In genomic region chr1:32180186-32181060, GRCh38 we compare ENCODE assay signal across 8 cellular contexts. TPM values are rescaled to one million over a fixed set of nuclear protein-coding genes. Genes with fewer than 3 reads are reported as not detected.
A peak's percentile ranks its signal among the peaks of the same experiment; 100 is the strongest.
DNase-seq lines count a peak whose midpoint lies in the region; ATAC-seq and TF ChIP-seq lines count a peak whose summit lies in the region.

No MANE protein-coding gene starts in this region.

- H3K27ac Mint-ChIP-seq in CD8-positive, alpha-beta memory T cell: peak overlapping the region; percentile 84 to 98 (median 92)
- peak overlapping the region; percentile 90 to 94 (median 92) for H3K27ac Mint-ChIP-seq in immature natural killer cell

- H3K27ac ChIP-seq in CD8-positive, alpha-beta memory T cell (ENCODE audit: low read depth, low read length): peak overlapping the region; percentile 88
- peak overlapping the region; percentile 77 for H3K27ac ChIP-seq in mammary epithelial cell (ENCODE audit: insufficient read depth, low read depth, low read length)
- H3K27ac ChIP-seq in spleen: peak overlapping the region; percentile 72 to 96 (median 94)

- H3K4me1 ChIP-seq in CD8-positive, alpha-beta memory T cell (ENCODE audit: insufficient read depth, low read length): peaks cover 28% of the 10 kb centered on the region
- H3K4me1 ChIP-seq in HAP-1 (peaks cover 14% of the 10 kb centered on the region), mammary epithelial cell (ENCODE audit: insufficient read depth, low read length) (peaks cover 26% of the 10 kb centered on the region), spleen (peaks cover 23 to 68% (median 58%) of the 10 kb centered on the region in 6 donors)

- peak overlapping the region; percentile 74 for H3K4me3 ChIP-seq in CD8-positive, alpha-beta memory T cell (ENCODE audit: low read length)
- peak overlapping the region; percentile 59 for H3K4me3 ChIP-seq in HAP-1
- H3K4me3 ChIP-seq in mammary epithelial cell (replicated peaks in 1 of 3; ENCODE audit: insufficient read depth in 1 of 3, low read depth in 2 of 3, low read length in 3 of 3): peak overlapping the region; percentile 55 to 72 (median 59)
- peak overlapping the region; percentile 50 to 88 (median 72) for H3K4me3 ChIP-seq in spleen

- H3K36me3 Mint-ChIP-seq in CD8-positive, alpha-beta memory T cell: peaks cover 0 to 41% (median 7%) of the 10 kb centered on the region in 3 donors
- peaks cover 5 to 17% (median 6%) of the 10 kb centered on the region in 3 donors for H3K36me3 Mint-ChIP-seq in immature natural killer cell

- peak in 3 of 5 donors; percentile 13 for DNase-seq in CD8-positive, alpha-beta memory T cell
- DNase-seq in HAP-1 (ENCODE audit: low spot score in 2 of 2): peak; percentile 4 to 64
- DNase-seq in mammary epithelial cell: peak; percentile 31
- DNase-seq in immature natural killer cell: peak; percentile 40 to 42 (median 40)
- DNase-seq in spleen: peak; percentile 88

- in situ Hi-C loops in HAP-1 (cut with MboI; ENCODE audit: low sequenced_read_pairs) (no loop called here), mammary epithelial cell (cut with MboI; ENCODE audit: low sequenced_read_pairs in 2 of 2) (no loop called here)

- CTCF ChIA-PET in CD8-positive, alpha-beta memory T cell (lab: Charles Lee): interaction anchor here (1.1 to 1.7 kb wide), 4 partner anchors 7 to 170 kb away, joined by 3 to 6 read pairs (median 4); partner anchors contain the start of gene KPNA6
- CTCF ChIA-PET in mammary epithelial cell (lab: Charles Lee; ENCODE audit: low non-redundant PET): interaction anchor here (0.7 kb wide), 1 partner anchor 175 kb away, joined by 3 read pairs; no protein-coding TSS in a partner anchor

- H2AFZ ChIP-seq in mammary epithelial cell (ENCODE audit: low read depth, low read length): peak overlapping the region; percentile 80

- dilution Hi-C loops in mammary epithelial cell (cut with HindIII; ENCODE audit: low sequenced_read_pairs): no loop called here

- peak overlapping the region; percentile 86 to 99 (median 91) for H3K4me3 Mint-ChIP-seq in CD8-positive, alpha-beta memory T cell
- H3K4me3 Mint-ChIP-seq in immature natural killer cell: peak overlapping the region; percentile 86 to 94 (median 91)

- peaks cover 47% of the 10 kb centered on the region for H3K79me2 ChIP-seq in mammary epithelial cell (ENCODE audit: insufficient read depth, low read length)

- H4K20me1 ChIP-seq in mammary epithelial cell (ENCODE audit: insufficient read depth, low read length): no peaks in the 10 kb centered on the region

- H3K9ac ChIP-seq in mammary epithelial cell (ENCODE audit: insufficient read depth, low read length): peak overlapping the region; percentile 80

- no peaks in the 10 kb centered on the region for H3K9me3 Mint-ChIP-seq in CD8-positive, alpha-beta memory T cell
- no peaks in the 10 kb centered on the region for H3K9me3 Mint-ChIP-seq in immature natural killer cell

- WGBS in mammary epithelial cell (ENCODE audit: low coverage, missing lambda C conversion rate): 8% methylated on average over 15 of the region's 36 CpGs
- 5 to 11% (median 7%) methylated on average over 28 to 36 of the region's 36 CpGs for WGBS in spleen, 5 donors

- H3K27me3 Mint-ChIP-seq in CD8-positive, alpha-beta memory T cell: no peaks in the 10 kb centered on the region
- H3K27me3 Mint-ChIP-seq in immature natural killer cell (ENCODE audit: low read depth in 3 of 3): peaks cover 9 to 18% (median 11%) of the 10 kb centered on the region in 3 donors

- H3K4me2 ChIP-seq in mammary epithelial cell (ENCODE audit: insufficient read depth, low read depth, low read length): peak overlapping the region; percentile 97

- ATAC-seq in SK-N-SH treated with all-trans-retinoic acid at 6 μM for 48 hours: peak; percentile 65
- no peak for ATAC-seq in GM21360 (IDR thresholded peaks at IDR 0.05; ENCODE audit: unreplicated experiment)
- no peak for ATAC-seq in HG03025 (IDR thresholded peaks at IDR 0.05; ENCODE audit: low FRiP score, unreplicated experiment)

- POLR2A ChIA-PET in CD8-positive, alpha-beta memory T cell (lab: Charles Lee): interaction anchor here (0.7 to 2.7 kb wide), 8 partner anchors 16 to 214 kb away, joined by 3 to 17 read pairs (median 8); partner anchors contain the start of genes BSDC1, CCDC28B, IQCC and KPNA6

- TF ChIP-seq CTCF in mammary epithelial cell (conservative IDR thresholded peaks at IDR 0.05 in 1 of 2, IDR thresholded peaks at IDR 0.05 in 1 of 2; ENCODE audit: extremely low read depth in 1 of 2, insufficient read depth in 1 of 2, low read depth in 1 of 2, low read length in 2 of 2) (no peak), spleen (IDR thresholded peaks at IDR 0.05 in 8 of 11, conservative IDR thresholded peaks at IDR 0.05 in 3 of 11) (no peak)

- TF ChIP-seq POLR2A in spleen (IDR thresholded peaks at IDR 0.05): peak in 1 of 3 donors; percentile 2

- intact Hi-C loops in mammary epithelial cell (cut with micrococcal nuclease): loop anchor here (1.0 to 2.0 kb wide), 2 partner anchors 48 to 72 kb away; partner anchors contain the start of gene KPNA6
- intact Hi-C loops in spleen (cut with DNase I; ENCODE audit: low total_unique reads): no loop called here

- H3K4me1 Mint-ChIP-seq in CD8-positive, alpha-beta memory T cell: peaks cover 40 to 56% (median 52%) of the 10 kb centered on the region in 3 donors
- H3K4me1 Mint-ChIP-seq in immature natural killer cell: peaks cover 42 to 47% of the 10 kb centered on the region in 2 donors

- TSS peak; percentile 13 for BruUV-seq in mammary epithelial cell (replicated peaks; lab: Mats Ljungman, UMichigan)

- no peaks in the 10 kb centered on the region for H3K27me3 ChIP-seq in CD8-positive, alpha-beta memory T cell (ENCODE audit: insufficient read depth, low read length, poor library complexity, severe bottlenecking)
- H3K27me3 ChIP-seq in HAP-1 (ENCODE audit: low read depth) (no peaks in the 10 kb centered on the region), mammary epithelial cell (ENCODE audit: insufficient read depth, low read length) (no peaks in the 10 kb centered on the region), spleen (replicated peaks in 1 of 7) (no peaks in the 10 kb centered on the region)

- H3K36me3 ChIP-seq in CD8-positive, alpha-beta memory T cell (ENCODE audit: insufficient read depth, low read length): peaks cover 4% of the 10 kb centered on the region
- H3K36me3 ChIP-seq in HAP-1 (replicated peaks): peaks cover 42% of the 10 kb centered on the region
- H3K36me3 ChIP-seq in mammary epithelial cell (ENCODE audit: insufficient read depth, low read length): peaks cover 14% of the 10 kb centered on the region
- peaks cover 0 to 46% (median 30%) of the 10 kb centered on the region in 6 donors for H3K36me3 ChIP-seq in spleen

- H3K9me3 ChIP-seq in CD8-positive, alpha-beta memory T cell (ENCODE audit: low read length): no peaks in the 10 kb centered on the region
- H3K9me3 ChIP-seq in HAP-1 (no peaks in the 10 kb centered on the region), mammary epithelial cell (replicated peaks; ENCODE audit: insufficient read depth, low read length) (no peaks in the 10 kb centered on the region), spleen (no peaks in the 10 kb centered on the region)

TF ChIP-seq in SK-N-SH treated with all-trans-retinoic acid at 6 μM for 48 hours, 23 proteins besides CTCF, POLR2A, EP300 and RAD21 (continues in another document):
- TF ChIP-seq POU6F1 (CRISPR knock-in tag; IDR thresholded peaks at IDR 0.05; ENCODE audit: borderline replicate concordance, low read depth): no peak

RNA-seq across cellular contexts. Expression of gene TXLNA, which starts 0.9 kb away (rescaled TPM):
- total RNA-seq in CD8-positive, alpha-beta memory T cell: 10 to 100 TPM; 99.0 to 99.9 TPM
- polyA plus RNA-seq in CD8-positive, alpha-beta memory T cell: 31.2 TPM
- total RNA-seq in mammary epithelial cell (100 to 1,000 TPM in 1 of 2 donors, 10 to 100 TPM in 1; 53.5 to 100 TPM), spleen (10 to 100 TPM; 39.2 to 49.3 (median 42.9) TPM)
- polyA plus RNA-seq in mammary epithelial cell (32.4 TPM), immature natural killer cell (10 to 100 TPM; 14.5 to 33.4 (median 18.5) TPM), spleen (10 to 100 TPM in 1 of 3 donors, 1 to 10 TPM in 2; 8.7 to 24.8 (median 8.9) TPM)
- polyA minus RNA-seq in mammary epithelial cell: 75.9 TPM

RNA-seq across cellular contexts. Expression of gene CCDC28B, which starts 20.0 kb away (rescaled TPM):
- total RNA-seq in CD8-positive, alpha-beta memory T cell: 10 to 100 TPM; 20.6 to 21.0 TPM
- polyA plus RNA-seq in CD8-positive, alpha-beta memory T cell: 14.7 TPM
- total RNA-seq in mammary epithelial cell: 1 to 10 TPM; 1.7 to 6.9 TPM
- 4.3 TPM for polyA plus RNA-seq in mammary epithelial cell
- 1.9 TPM for polyA minus RNA-seq in mammary epithelial cell
- 10 to 100 TPM; 61.2 to 67.1 (median 65.5) TPM for polyA plus RNA-seq in immature natural killer cell
- 1 to 10 TPM; 3.9 to 8.2 (median 5.1) TPM for total RNA-seq in spleen
- polyA plus RNA-seq in spleen: 10 to 100 TPM; 13.1 to 22.4 (median 13.5) TPM

RNA-seq across cellular contexts. Expression of gene IQCC, which starts 25.0 kb away (rescaled TPM):
- total RNA-seq in CD8-positive, alpha-beta memory T cell: 1 to 10 TPM; 5.6 to 5.7 TPM
- polyA plus RNA-seq in CD8-positive, alpha-beta memory T cell: 1.6 TPM
- 1 to 10 TPM; 2.2 to 3.9 TPM for total RNA-seq in mammary epithelial cell
- 3.4 TPM for polyA plus RNA-seq in mammary epithelial cell
- polyA minus RNA-seq in mammary epithelial cell: 0.57 TPM
- under 1 TPM in 2 of 3 donors, not detected in 1; 0.29 to 0.85 TPM for polyA plus RNA-seq in immature natural killer cell
- total RNA-seq in spleen: 1 to 10 TPM; 1.2 to 2.4 (median 1.5) TPM
- 1 to 10 TPM; 1.6 to 2.4 (median 2.1) TPM for polyA plus RNA-seq in spleen

RNA-seq across cellular contexts. Expression of gene DCDC2B, which starts 28.5 kb away (rescaled TPM):
- under 1 TPM in 1 of 2 experiments, not detected in 1; 0.11 TPM for total RNA-seq in CD8-positive, alpha-beta memory T cell
- polyA plus RNA-seq in CD8-positive, alpha-beta memory T cell: 0.13 TPM
- total RNA-seq in mammary epithelial cell (not detected), spleen (not detected)
- polyA plus RNA-seq in mammary epithelial cell (not detected), immature natural killer cell (not detected), spleen (under 1 TPM in 1 of 3 donors, not detected in 2; 0.03 TPM)
- not detected for polyA minus RNA-seq in mammary epithelial cell

RNA-seq across cellular contexts. Expression of gene TMEM234, which starts 41.7 kb away (rescaled TPM):
- total RNA-seq in CD8-positive, alpha-beta memory T cell: 10 to 100 TPM; 10.9 to 12.2 TPM
- 6.5 TPM for polyA plus RNA-seq in CD8-positive, alpha-beta memory T cell
- total RNA-seq in mammary epithelial cell (10 to 100 TPM; 18.2 to 24.4 TPM), spleen (10 to 100 TPM; 18.4 to 30.2 (median 27.2) TPM)
- polyA plus RNA-seq in mammary epithelial cell (16.2 TPM), immature natural killer cell (10 to 100 TPM in 1 of 3 donors, 1 to 10 TPM in 2; 6.7 to 14.3 (median 9.8) TPM), spleen (10 to 100 TPM in 2 of 3 donors, 1 to 10 TPM in 1; 7.7 to 14.9 (median 11.1) TPM)
- 24.5 TPM for polyA minus RNA-seq in mammary epithelial cell

Comparison
In these comparisons a context has a peak if more than half of its experiments do, and no peak if none do; other contexts are left out.
1. DNase-seq: peak in every context shown above with its lines; median percentile 88 in spleen; 40 in immature natural killer cell; 34 in HAP-1; 31 in mammary epithelial cell; 13 in CD8-positive, alpha-beta memory T cell.